8 cellular contexts compared by ENCODE assay signal in genomic region chr15:70569139-70569717, GRCh38.
DNase-seq lines count a peak whose midpoint lies in the region; ATAC-seq lines count a peak whose summit lies in the region.

No MANE protein-coding gene starts in this region.

- DNase-seq in NCI-H1417 (lab: John Stamatoyannopoulos, UW) (peak in 2 of 3 experiments; percentile 19 to 52), NCI-H1417 treated with DMSO at 0.1 percent for 48 hours (lab: John Stamatoyannopoulos, UW) (no peak), RPMI8226 (peak; percentile 43), fibroblast of peridontal ligament (ENCODE audit: extremely low read depth) (peak; percentile 87), pulmonary artery endothelial cell (ENCODE audit: low read depth, low spot score) (peak; percentile 44), NK-92 (lab: John Stamatoyannopoulos, UW; ENCODE audit: unreplicated experiment) (no peak)
- no peak for DNase-seq in stimulated activated CD4-positive, alpha-beta T cell treated with anti-CD3 and anti-CD28 coated beads, Interleukin-4, amount 100 ng/mL, for 24 hours

- no peak for ATAC-seq in HG03432 (IDR thresholded peaks at IDR 0.05; ENCODE audit: unreplicated experiment)

Comparison
In these comparisons a context has a peak if more than half of its experiments do, and no peak if none do; other contexts are left out.
1. DNase-seq: peak in NCI-H1417 (2 of 3), RPMI8226 (single experiment), fibroblast of peridontal ligament (single experiment) and pulmonary artery endothelial cell (single experiment); none in NCI-H1417 treated with DMSO at 0.1 percent for 48 hours (single experiment), NK-92 (single experiment) and stimulated activated CD4-positive, alpha-beta T cell treated with anti-CD3 and anti-CD28 coated beads, Interleukin-4, amount 100 ng/mL, for 24 hours (single experiment).